Comparison of ENCODE assay signal across 1 cellular context in the genomic region with DNA sequence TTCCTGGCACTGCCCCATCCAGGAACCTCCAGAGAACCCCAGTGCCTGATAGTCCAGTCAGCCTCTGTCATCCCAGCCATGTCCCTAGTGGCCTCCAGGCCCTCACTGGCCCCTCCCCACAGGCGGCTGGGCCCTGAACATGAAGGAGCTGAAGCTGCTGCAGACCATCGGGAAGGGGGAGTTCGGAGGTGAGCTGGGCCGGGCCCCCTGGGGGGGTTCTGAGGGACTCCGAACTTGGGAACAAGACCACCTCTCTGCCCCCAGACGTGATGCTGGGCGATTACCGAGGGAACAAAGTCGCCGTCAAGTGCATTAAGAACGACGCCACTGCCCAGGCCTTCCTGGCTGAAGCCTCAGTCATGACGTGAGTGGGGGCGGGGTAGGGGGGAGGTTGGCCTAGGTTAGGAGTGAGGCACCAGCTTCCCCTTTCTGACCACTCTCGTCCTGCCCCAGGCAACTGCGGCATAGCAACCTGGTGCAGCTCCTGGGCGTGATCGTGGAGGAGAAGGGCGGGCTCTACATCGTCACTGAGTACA.
TF ChIP-seq lines count a peak whose summit lies in the region.

No MANE protein-coding gene starts in this region.

TF ChIP-seq in HCT116, 20 proteins besides CTCF, POLR2A, EP300 and RAD21 (continued from another document):
- TF ChIP-seq, protein P1, sequence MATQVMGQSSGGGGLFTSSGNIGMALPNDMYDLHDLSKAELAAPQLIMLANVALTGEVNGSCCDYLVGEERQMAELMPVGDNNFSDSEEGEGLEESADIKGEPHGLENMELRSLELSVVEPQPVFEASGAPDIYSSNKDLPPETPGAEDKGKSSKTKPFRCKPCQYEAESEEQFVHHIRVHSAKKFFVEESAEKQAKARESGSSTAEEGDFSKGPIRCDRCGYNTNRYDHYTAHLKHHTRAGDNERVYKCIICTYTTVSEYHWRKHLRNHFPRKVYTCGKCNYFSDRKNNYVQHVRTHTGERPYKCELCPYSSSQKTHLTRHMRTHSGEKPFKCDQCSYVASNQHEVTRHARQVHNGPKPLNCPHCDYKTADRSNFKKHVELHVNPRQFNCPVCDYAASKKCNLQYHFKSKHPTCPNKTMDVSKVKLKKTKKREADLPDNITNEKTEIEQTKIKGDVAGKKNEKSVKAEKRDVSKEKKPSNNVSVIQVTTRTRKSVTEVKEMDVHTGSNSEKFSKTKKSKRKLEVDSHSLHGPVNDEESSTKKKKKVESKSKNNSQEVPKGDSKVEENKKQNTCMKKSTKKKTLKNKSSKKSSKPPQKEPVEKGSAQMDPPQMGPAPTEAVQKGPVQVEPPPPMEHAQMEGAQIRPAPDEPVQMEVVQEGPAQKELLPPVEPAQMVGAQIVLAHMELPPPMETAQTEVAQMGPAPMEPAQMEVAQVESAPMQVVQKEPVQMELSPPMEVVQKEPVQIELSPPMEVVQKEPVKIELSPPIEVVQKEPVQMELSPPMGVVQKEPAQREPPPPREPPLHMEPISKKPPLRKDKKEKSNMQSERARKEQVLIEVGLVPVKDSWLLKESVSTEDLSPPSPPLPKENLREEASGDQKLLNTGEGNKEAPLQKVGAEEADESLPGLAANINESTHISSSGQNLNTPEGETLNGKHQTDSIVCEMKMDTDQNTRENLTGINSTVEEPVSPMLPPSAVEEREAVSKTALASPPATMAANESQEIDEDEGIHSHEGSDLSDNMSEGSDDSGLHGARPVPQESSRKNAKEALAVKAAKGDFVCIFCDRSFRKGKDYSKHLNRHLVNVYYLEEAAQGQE (IDR thresholded peaks at IDR 0.05; ENCODE audit: low read depth), result no peak
- no peak for TF ChIP-seq CBX3 (IDR thresholded peaks at IDR 0.05; ENCODE audit: low read depth)
- no peak for TF ChIP-seq ELF1 (IDR thresholded peaks at IDR 0.05; ENCODE audit: borderline replicate concordance, low read depth)
- no peak for TF ChIP-seq ZNF274 (IDR thresholded peaks at IDR 0.05; ENCODE audit: low read depth, low read length)
- TF ChIP-seq, protein P2, sequence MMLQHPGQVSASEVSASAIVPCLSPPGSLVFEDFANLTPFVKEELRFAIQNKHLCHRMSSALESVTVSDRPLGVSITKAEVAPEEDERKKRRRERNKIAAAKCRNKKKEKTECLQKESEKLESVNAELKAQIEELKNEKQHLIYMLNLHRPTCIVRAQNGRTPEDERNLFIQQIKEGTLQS (IDR thresholded peaks at IDR 0.05), result no peak
- TF ChIP-seq, protein P3, sequence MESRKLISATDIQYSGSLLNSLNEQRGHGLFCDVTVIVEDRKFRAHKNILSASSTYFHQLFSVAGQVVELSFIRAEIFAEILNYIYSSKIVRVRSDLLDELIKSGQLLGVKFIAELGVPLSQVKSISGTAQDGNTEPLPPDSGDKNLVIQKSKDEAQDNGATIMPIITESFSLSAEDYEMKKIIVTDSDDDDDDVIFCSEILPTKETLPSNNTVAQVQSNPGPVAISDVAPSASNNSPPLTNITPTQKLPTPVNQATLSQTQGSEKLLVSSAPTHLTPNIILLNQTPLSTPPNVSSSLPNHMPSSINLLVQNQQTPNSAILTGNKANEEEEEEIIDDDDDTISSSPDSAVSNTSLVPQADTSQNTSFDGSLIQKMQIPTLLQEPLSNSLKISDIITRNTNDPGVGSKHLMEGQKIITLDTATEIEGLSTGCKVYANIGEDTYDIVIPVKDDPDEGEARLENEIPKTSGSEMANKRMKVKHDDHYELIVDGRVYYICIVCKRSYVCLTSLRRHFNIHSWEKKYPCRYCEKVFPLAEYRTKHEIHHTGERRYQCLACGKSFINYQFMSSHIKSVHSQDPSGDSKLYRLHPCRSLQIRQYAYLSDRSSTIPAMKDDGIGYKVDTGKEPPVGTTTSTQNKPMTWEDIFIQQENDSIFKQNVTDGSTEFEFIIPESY (IDR thresholded peaks at IDR 0.05; ENCODE audit: extremely low read depth, insufficient replicate concordance, low read length), result no peak
